8 cellular contexts compared by ENCODE assay signal in the genomic region with DNA sequence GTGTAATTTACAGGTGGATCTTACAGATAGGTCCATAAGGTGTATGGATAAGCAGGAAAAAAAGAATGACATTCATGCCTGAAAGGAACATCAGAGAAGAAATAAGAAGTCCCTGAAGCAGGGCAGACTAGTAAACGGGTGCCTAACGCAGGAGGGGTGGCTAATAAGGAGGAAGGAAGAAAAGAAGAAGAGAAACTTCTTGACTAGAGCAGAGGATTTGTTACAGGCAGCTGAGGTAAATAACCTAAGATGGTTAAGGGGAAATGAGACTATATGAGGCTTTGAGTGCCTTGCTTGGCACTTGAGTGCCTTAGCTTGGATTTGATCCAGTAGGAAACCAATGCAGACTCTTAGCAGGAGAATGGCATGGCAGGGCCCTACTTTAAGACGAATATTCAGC.
A peak's percentile ranks its signal among the peaks of the same experiment; 100 is the strongest.
DNase-seq lines count a peak whose midpoint lies in the region; ATAC-seq, FAIRE-seq and TF ChIP-seq lines count a peak whose summit lies in the region.

No MANE protein-coding gene starts in this region.

- CTCF ChIA-PET in SK-N-SH (lab: Yijun Ruan, JAX), result no interaction called here

- H3K79me2 ChIP-seq in SK-N-SH (ENCODE audit: insufficient read depth), result no peaks in the 10 kb centered on the region

- TF ChIP-seq EP300 in SK-N-SH (IDR thresholded peaks at IDR 0.05; ENCODE audit: borderline replicate concordance in 1 of 2, low read depth in 1 of 2, low read length in 1 of 2), result no peak

- FAIRE-seq in small intestine (lab: Jason Lieb, UNC), result no peak

- H3K4me2 ChIP-seq in SK-N-SH, result no peak overlapping the region

- WGBS in SK-N-SH (ENCODE audit: low lambda C conversion rate), result 85% methylated on average over 3 of the region's 3 CpGs
- 56 to 81% (median 69%) methylated on average over 3 of the region's 3 CpGs for WGBS in small intestine, 3 donors

- H3K27ac ChIP-seq in neutrophil, result peak overlapping the region; percentile 79
- no peak overlapping the region for H3K27ac ChIP-seq in SK-N-SH (ENCODE audit: low read depth in 2 of 2, low read length in 1 of 2)
- no peak overlapping the region for H3K27ac ChIP-seq in small intestine (ENCODE audit: low read depth in 1 of 2, low read length in 1 of 2)

- H3K9me3 ChIP-seq in neutrophil (no peaks in the 10 kb centered on the region), SK-N-SH (no peaks in the 10 kb centered on the region), small intestine (ENCODE audit: control insufficient read depth, low read depth) (no peaks in the 10 kb centered on the region)

- no peak overlapping the region for H3K9ac ChIP-seq in SK-N-SH

- POLR2A ChIA-PET in SK-N-SH (lab: Yijun Ruan, JAX), result no interaction called here

- TF ChIP-seq POLR2A in NB4 (IDR thresholded peaks at IDR 0.05; ENCODE audit: extremely low read depth, insufficient read length), result no peak

- peaks cover 45 to 58% of the 10 kb centered on the region in 2 experiments for H3K4me1 ChIP-seq in neutrophil (ENCODE audit: control insufficient read depth in 1 of 2, insufficient read depth in 1 of 2, low read depth in 1 of 2, low read length in 1 of 2)
- H3K4me1 ChIP-seq in SK-N-SH (ENCODE audit: control insufficient read depth in 1 of 2, insufficient read depth in 2 of 2, low read depth in 1 of 2, low read length in 1 of 2), result no peaks in the 10 kb centered on the region; a peak in 2 of 4 replicates
- no peaks in the 10 kb centered on the region for H3K4me1 ChIP-seq in small intestine (ENCODE audit: control insufficient read depth in 2 of 2, insufficient read depth in 1 of 2, low read depth in 1 of 2, low read length in 1 of 2)

- no peak overlapping the region for H2AFZ ChIP-seq in SK-N-SH (ENCODE audit: low read depth)

- H3F3A ChIP-seq in SK-N-SH (replicated peaks; ENCODE audit: insufficient read depth), result no peaks in the 10 kb centered on the region

- H3K4me3 ChIP-seq in NB4 (ENCODE audit: low read depth, low read length) (no peak overlapping the region), neutrophil (ENCODE audit: low read depth in 1 of 2, low read length in 1 of 2) (no peak overlapping the region), SK-N-SH (ENCODE audit: low read depth in 2 of 2, low read length in 1 of 2) (no peak overlapping the region), small intestine (ENCODE audit: low read depth in 1 of 2, low read length in 2 of 2) (no peak overlapping the region)

- peak; percentile 92 for ATAC-seq in GM18909 (IDR thresholded peaks at IDR 0.05; ENCODE audit: poor library complexity, unreplicated experiment)
- ATAC-seq in HG02642 (IDR thresholded peaks at IDR 0.05; ENCODE audit: poor library complexity, unreplicated experiment), result peak; percentile 84

- no peaks in the 10 kb centered on the region for H4K20me1 ChIP-seq in SK-N-SH (ENCODE audit: insufficient read depth)

- no peaks in the 10 kb centered on the region for H3K27me3 ChIP-seq in neutrophil
- H3K27me3 ChIP-seq in SK-N-SH (ENCODE audit: insufficient read depth), result no peaks in the 10 kb centered on the region
- no peaks in the 10 kb centered on the region for H3K27me3 ChIP-seq in small intestine (ENCODE audit: control insufficient read depth in 2 of 2, insufficient read depth in 2 of 2, low read length in 2 of 2)

- H3K9me2 ChIP-seq in SK-N-SH, result no peaks in the 10 kb centered on the region

- TF ChIP-seq CTCF in NB4 (IDR thresholded peaks at IDR 0.05; ENCODE audit: low read depth, low read length) (no peak), neutrophil (IDR thresholded peaks at IDR 0.05) (no peak), SK-N-SH (IDR thresholded peaks at IDR 0.05) (no peak)

- DNase-seq in NB4 (ENCODE audit: low read depth), result peak; percentile 42
- DNase-seq in NK-92 (lab: John Stamatoyannopoulos, UW; ENCODE audit: unreplicated experiment), result no peak
- DNase-seq in T1000 (lab: John Stamatoyannopoulos, UW), result no peak
- no peak for DNase-seq in SK-N-SH
- no peak for DNase-seq in small intestine

- H3K36me3 ChIP-seq in neutrophil (no peaks in the 10 kb centered on the region), SK-N-SH (replicated peaks in 1 of 2; ENCODE audit: control insufficient read depth in 1 of 2, insufficient read depth in 2 of 2, low read length in 1 of 2) (no peaks in the 10 kb centered on the region), small intestine (ENCODE audit: control insufficient read depth in 2 of 2, insufficient read depth in 2 of 2, low read length in 2 of 2) (no peaks in the 10 kb centered on the region)

- TF ChIP-seq RAD21 in SK-N-SH (IDR thresholded peaks at IDR 0.05; ENCODE audit: low read length), result no peak

TF ChIP-seq in SK-N-SH, 30 proteins besides CTCF, POLR2A, EP300 and RAD21:
- TF ChIP-seq GABPA (IDR thresholded peaks at IDR 0.05; ENCODE audit: low read depth), result no peak
- TF ChIP-seq RFX5 (IDR thresholded peaks at IDR 0.05; ENCODE audit: low read length), result no peak
- TF ChIP-seq RCOR1 (IDR thresholded peaks at IDR 0.05; ENCODE audit: low read length), result no peak
- TF ChIP-seq SIN3A (IDR thresholded peaks at IDR 0.05; ENCODE audit: borderline replicate concordance, low read depth, low read length), result no peak
- no peak for TF ChIP-seq EZH2phosphoT487 (IDR thresholded peaks at IDR 0.05; ENCODE audit: borderline replicate concordance, low read depth)
- TF ChIP-seq, protein P1, sequence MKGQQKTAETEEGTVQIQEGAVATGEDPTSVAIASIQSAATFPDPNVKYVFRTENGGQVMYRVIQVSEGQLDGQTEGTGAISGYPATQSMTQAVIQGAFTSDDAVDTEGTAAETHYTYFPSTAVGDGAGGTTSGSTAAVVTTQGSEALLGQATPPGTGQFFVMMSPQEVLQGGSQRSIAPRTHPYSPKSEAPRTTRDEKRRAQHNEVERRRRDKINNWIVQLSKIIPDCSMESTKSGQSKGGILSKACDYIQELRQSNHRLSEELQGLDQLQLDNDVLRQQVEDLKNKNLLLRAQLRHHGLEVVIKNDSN (IDR thresholded peaks at IDR 0.05; ENCODE audit: borderline replicate concordance, low read depth), result no peak
- TF ChIP-seq, protein P2, sequence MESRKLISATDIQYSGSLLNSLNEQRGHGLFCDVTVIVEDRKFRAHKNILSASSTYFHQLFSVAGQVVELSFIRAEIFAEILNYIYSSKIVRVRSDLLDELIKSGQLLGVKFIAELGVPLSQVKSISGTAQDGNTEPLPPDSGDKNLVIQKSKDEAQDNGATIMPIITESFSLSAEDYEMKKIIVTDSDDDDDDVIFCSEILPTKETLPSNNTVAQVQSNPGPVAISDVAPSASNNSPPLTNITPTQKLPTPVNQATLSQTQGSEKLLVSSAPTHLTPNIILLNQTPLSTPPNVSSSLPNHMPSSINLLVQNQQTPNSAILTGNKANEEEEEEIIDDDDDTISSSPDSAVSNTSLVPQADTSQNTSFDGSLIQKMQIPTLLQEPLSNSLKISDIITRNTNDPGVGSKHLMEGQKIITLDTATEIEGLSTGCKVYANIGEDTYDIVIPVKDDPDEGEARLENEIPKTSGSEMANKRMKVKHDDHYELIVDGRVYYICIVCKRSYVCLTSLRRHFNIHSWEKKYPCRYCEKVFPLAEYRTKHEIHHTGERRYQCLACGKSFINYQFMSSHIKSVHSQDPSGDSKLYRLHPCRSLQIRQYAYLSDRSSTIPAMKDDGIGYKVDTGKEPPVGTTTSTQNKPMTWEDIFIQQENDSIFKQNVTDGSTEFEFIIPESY (IDR thresholded peaks at IDR 0.05; ENCODE audit: borderline replicate concordance, low read depth), result no peak
- TF ChIP-seq, protein P3, sequence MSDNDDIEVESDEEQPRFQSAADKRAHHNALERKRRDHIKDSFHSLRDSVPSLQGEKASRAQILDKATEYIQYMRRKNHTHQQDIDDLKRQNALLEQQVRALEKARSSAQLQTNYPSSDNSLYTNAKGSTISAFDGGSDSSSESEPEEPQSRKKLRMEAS (IDR thresholded peaks at IDR 0.05; ENCODE audit: low read depth), result no peak
- TF ChIP-seq YY1 (IDR thresholded peaks at IDR 0.05; ENCODE audit: low read depth), result no peak
- TF ChIP-seq FOXJ3 (CRISPR knock-in tag; IDR thresholded peaks at IDR 0.05), result no peak
- no peak for TF ChIP-seq TEAD4 (IDR thresholded peaks at IDR 0.05; ENCODE audit: borderline replicate concordance, insufficient read depth)
- TF ChIP-seq, protein P4, sequence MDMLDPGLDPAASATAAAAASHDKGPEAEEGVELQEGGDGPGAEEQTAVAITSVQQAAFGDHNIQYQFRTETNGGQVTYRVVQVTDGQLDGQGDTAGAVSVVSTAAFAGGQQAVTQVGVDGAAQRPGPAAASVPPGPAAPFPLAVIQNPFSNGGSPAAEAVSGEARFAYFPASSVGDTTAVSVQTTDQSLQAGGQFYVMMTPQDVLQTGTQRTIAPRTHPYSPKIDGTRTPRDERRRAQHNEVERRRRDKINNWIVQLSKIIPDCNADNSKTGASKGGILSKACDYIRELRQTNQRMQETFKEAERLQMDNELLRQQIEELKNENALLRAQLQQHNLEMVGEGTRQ (IDR thresholded peaks at IDR 0.05; ENCODE audit: borderline replicate concordance, low read depth, low read length), result no peak
